In genomic region chrX:154397888-154398667, GRCh38 we compare ENCODE assay signal across 8 cellular contexts. TPM values are rescaled to one million over a fixed set of nuclear protein-coding genes. Genes with fewer than 3 reads are reported as not detected.
DNase-seq lines count a peak whose midpoint lies in the region; ATAC-seq and TF ChIP-seq lines count a peak whose summit lies in the region.

RPL10 (plus strand) TSS chrX:154398377; CDS start chrX:154398520, 143 bp downstream.

- ATAC-seq in GM18505 (IDR thresholded peaks at IDR 0.05; ENCODE audit: unreplicated experiment) (peak; percentile 76), HG02970 (IDR thresholded peaks at IDR 0.05; ENCODE audit: low FRiP score, unreplicated experiment) (peak; percentile 77), upper lobe of right lung (peak; percentile 93)

- no peaks in the 10 kb centered on the region for H3K27me3 ChIP-seq in left ventricle myocardium inferior (ENCODE audit: low read depth)
- H3K27me3 ChIP-seq in upper lobe of right lung: no peaks in the 10 kb centered on the region

- intact Hi-C loops in T-helper 2 cell treated with Interferon-gamma antibody and Interleukin-4, amounts not matched to agents 100 ng/mL and 5 ng/mL, for 36 hours (cut with micrococcal nuclease): loop anchor here (5.0 kb wide), 3 partner anchors 39 to 119 kb away; partner anchors contain the start of genes FAM3A, GDI1 and SLC10A3
- intact Hi-C loops in left ventricle myocardium inferior (cut with micrococcal nuclease): no loop called here
- intact Hi-C loops in upper lobe of right lung (cut with DNase I): no loop called here

- TF ChIP-seq POLR2A in GM18505 (IDR thresholded peaks at IDR 0.05; ENCODE audit: borderline replicate concordance, extremely low read depth, insufficient read depth, insufficient read length): peak; percentile 99

- no peaks in the 10 kb centered on the region for H3K27me3 Mint-ChIP-seq in progenitor cell of endocrine pancreas

- H3K27ac Mint-ChIP-seq in progenitor cell of endocrine pancreas: peak within 1 kb of the TSS; percentile 99

- H3K27ac ChIP-seq in angular gyrus (ENCODE audit: low read depth, low read length) (peak within 1 kb of the TSS; percentile 94), left ventricle myocardium inferior (replicated peaks) (peak within 1 kb of the TSS; percentile 99), upper lobe of right lung (peak within 1 kb of the TSS; percentile 98)

- no peaks in the 10 kb centered on the region for H3K9me3 ChIP-seq in left ventricle myocardium inferior (replicated peaks)
- no peaks in the 10 kb centered on the region for H3K9me3 ChIP-seq in upper lobe of right lung

- peak within 1 kb of the TSS; percentile 97 for H3K4me3 Mint-ChIP-seq in progenitor cell of endocrine pancreas (ENCODE audit: low read depth)

- peaks cover 5% of the 10 kb centered on the region for H3K9me3 Mint-ChIP-seq in progenitor cell of endocrine pancreas (ENCODE audit: low read depth)

- H3K36me3 ChIP-seq in left ventricle myocardium inferior (peaks cover 25% of the 10 kb centered on the region), upper lobe of right lung (peaks cover 15% of the 10 kb centered on the region)

- DNase-seq in NCI-H1930 (lab: John Stamatoyannopoulos, UW) (peak; percentile 93 to 97), left ventricle myocardium inferior (peak; percentile 93), progenitor cell of endocrine pancreas (ENCODE audit: low spot score, unreplicated experiment) (peak; percentile 82), upper lobe of right lung (peak; percentile 96)

- TF ChIP-seq CTCF in left ventricle myocardium inferior (IDR thresholded peaks at IDR 0.05; ENCODE audit: borderline replicate concordance) (no peak), progenitor cell of endocrine pancreas (IDR thresholded peaks at IDR 0.05; ENCODE audit: unreplicated experiment) (no peak), upper lobe of right lung (IDR thresholded peaks at IDR 0.05) (no peak)

- peak within 1 kb of the TSS; percentile 85 for H3K4me3 ChIP-seq in left ventricle myocardium inferior
- H3K4me3 ChIP-seq in upper lobe of right lung: peak within 1 kb of the TSS; percentile 71

- H3K4me1 Mint-ChIP-seq in progenitor cell of endocrine pancreas (ENCODE audit: low read depth): peaks cover 9% of the 10 kb centered on the region

- H3K4me1 ChIP-seq in left ventricle myocardium inferior (peaks cover 22% of the 10 kb centered on the region), upper lobe of right lung (peaks cover 3% of the 10 kb centered on the region)

- H3K36me3 Mint-ChIP-seq in progenitor cell of endocrine pancreas (ENCODE audit: insufficient read depth): peaks cover 13% of the 10 kb centered on the region

RNA-seq across cellular contexts. Expression of gene RPL10, which starts in this region (rescaled TPM):
- 3,046 and 3,070 TPM in 2 replicates for total RNA-seq in T-helper 2 cell treated with Interferon-gamma antibody and Interleukin-4, amounts not matched to agents 100 ng/mL and 5 ng/mL, for 36 hours
- total RNA-seq in left ventricle myocardium inferior (1,850 TPM), progenitor cell of endocrine pancreas (2,364 and 2,443 TPM in 2 replicates), upper lobe of right lung (2,677 TPM)

Comparison
In these comparisons a context has a peak if more than half of its experiments do, and no peak if none do; other contexts are left out.
1. Peak in every context shown above with its lines: DNase-seq, ATAC-seq, H3K4me3 ChIP-seq and H3K27ac ChIP-seq.